Comparison of ENCODE assay signal across 9 cellular contexts in genomic region chr11:70755410-70756158, GRCh38.
DNase-seq lines count a peak whose midpoint lies in the region; ATAC-seq and TF ChIP-seq lines count a peak whose summit lies in the region.
"Had no signal": no experiment of that assay in that cellular context is flagged by ENCODE, and none has a peak within 500 bp of the region (broad histone marks: within the 10 kb centered on the region; RNA-seq: fewer than 3 reads in every experiment).

No MANE protein-coding gene starts in this region.

- H3K9ac ChIP-seq in KMS-11, result no peak overlapping the region

- no peak overlapping the region for H3K27ac Mint-ChIP-seq in activated T-cell treated with anti-CD3 and anti-CD28 coated beads, Interleukin-2, amount 50 U/mL, for 72 hours
- no peak overlapping the region for H3K27ac Mint-ChIP-seq in nephron progenitor cell
- peak overlapping the region in 1 of 2 donors; percentile 42 for H3K27ac Mint-ChIP-seq in stimulated activated naive CD8-positive, alpha-beta T cell treated with anti-CD3 and anti-CD28 coated beads, Interleukin-15, amount 100 ng/mL, for 72 hours
- H3K27ac Mint-ChIP-seq: activated naive CD8-positive, alpha-beta T cell had no signal

- H3K9me3 ChIP-seq in Peyer's patch, result peaks cover 0 to 4% (median 1%) of the 10 kb centered on the region in 4 donors

- peak; percentile 79 to 82 for ATAC-seq in activated T-cell treated with anti-CD3 and anti-CD28 coated beads, Interleukin-2, amount 50 U/mL, for 72 hours (replicated peaks in 1 of 2)
- ATAC-seq in stimulated activated naive CD8-positive, alpha-beta T cell treated with anti-CD3 and anti-CD28 coated beads, Interleukin-15, amount 100 ng/mL, for 72 hours, result peak; percentile 91
- no peak for ATAC-seq in GM19351 (IDR thresholded peaks at IDR 0.05; ENCODE audit: unreplicated experiment)

- H3K4me3 Mint-ChIP-seq in activated T-cell treated with anti-CD3 and anti-CD28 coated beads, Interleukin-2, amount 50 U/mL, for 72 hours, result no peak overlapping the region
- no peak overlapping the region for H3K4me3 Mint-ChIP-seq in nephron progenitor cell
- H3K4me3 Mint-ChIP-seq in stimulated activated naive CD8-positive, alpha-beta T cell treated with anti-CD3 and anti-CD28 coated beads, Interleukin-15, amount 100 ng/mL, for 72 hours, result no peak overlapping the region
- H3K4me3 Mint-ChIP-seq: activated naive CD8-positive, alpha-beta T cell had no signal

- TF ChIP-seq CTCF in KMS-11 (conservative IDR thresholded peaks at IDR 0.05; ENCODE audit: low read depth, low read length) (peak; percentile 76), Peyer's patch (IDR thresholded peaks at IDR 0.05) (peak; percentile 18 to 98 (median 82)), fibroblast of pulmonary artery (IDR thresholded peaks at IDR 0.05; ENCODE audit: low read length, missing control alignments) (peak; percentile 83), nephron progenitor cell (IDR thresholded peaks at IDR 0.05) (peak; percentile 97)

- H3K36me3 Mint-ChIP-seq in activated T-cell treated with anti-CD3 and anti-CD28 coated beads, Interleukin-2, amount 50 U/mL, for 72 hours (ENCODE audit: insufficient read depth in 2 of 2), result peaks cover 6% of the 10 kb centered on the region in 2 donors
- peaks cover 10% of the 10 kb centered on the region for H3K36me3 Mint-ChIP-seq in nephron progenitor cell (ENCODE audit: low read depth)

- H3K27me3 ChIP-seq in KMS-11 (ENCODE audit: insufficient read depth, low read depth) (peaks cover 3% of the 10 kb centered on the region; the same call in 1 of the 2 replicates), Peyer's patch (no peaks in the 10 kb centered on the region)

- DNase-seq in DMS153 treated with DMSO at 0.1 percent for 48 hours (lab: John Stamatoyannopoulos, UW; ENCODE audit: unreplicated experiment) (peak; percentile 12), Peyer's patch (peak; percentile 24 to 81 (median 80)), fibroblast of pulmonary artery (ENCODE audit: low read depth) (peak; percentile 61), nephron progenitor cell (peak; percentile 87)
- peak; percentile 62 to 74 for DNase-seq in activated T-cell treated with anti-CD3 and anti-CD28 coated beads, Interleukin-2, amount 50 U/mL, for 72 hours
- peak; percentile 65 to 74 for DNase-seq in stimulated activated naive CD8-positive, alpha-beta T cell treated with anti-CD3 and anti-CD28 coated beads, Interleukin-15, amount 100 ng/mL, for 72 hours

- H3K4me1 ChIP-seq in KMS-11 (ENCODE audit: low read depth, poor library complexity, severe bottlenecking), result no peaks in the 10 kb centered on the region
- H3K4me1 ChIP-seq in Peyer's patch, result no peaks in the 10 kb centered on the region

- H3K36me3 ChIP-seq in KMS-11 (ENCODE audit: insufficient read depth), result no peaks in the 10 kb centered on the region
- no peaks in the 10 kb centered on the region for H3K36me3 ChIP-seq in Peyer's patch

- no peak overlapping the region for H3K4me2 ChIP-seq in KMS-11

- no peak for TF ChIP-seq POLR2A in Peyer's patch (IDR thresholded peaks at IDR 0.05)

- H3K4me3 ChIP-seq in KMS-11 (IDR thresholded peaks at IDR 0.05; ENCODE audit: insufficient read depth, low read depth, low read length), result no peak overlapping the region
- no peak overlapping the region for H3K4me3 ChIP-seq in Peyer's patch
- no peak overlapping the region for H3K4me3 ChIP-seq in fibroblast of pulmonary artery (replicated peaks; ENCODE audit: low read depth, low read length)

- H3K9me3 Mint-ChIP-seq in activated T-cell treated with anti-CD3 and anti-CD28 coated beads, Interleukin-2, amount 50 U/mL, for 72 hours, result peaks cover 6 to 7% of the 10 kb centered on the region in 2 donors
- H3K9me3 Mint-ChIP-seq in nephron progenitor cell, result peaks cover 35% of the 10 kb centered on the region
- peaks cover 9 to 18% of the 10 kb centered on the region in 2 donors for H3K9me3 Mint-ChIP-seq in stimulated activated naive CD8-positive, alpha-beta T cell treated with anti-CD3 and anti-CD28 coated beads, Interleukin-15, amount 100 ng/mL, for 72 hours

- no peak overlapping the region for H2AFZ ChIP-seq in KMS-11 (ENCODE audit: low read depth)

- peaks cover 15% of the 10 kb centered on the region for H3K27me3 Mint-ChIP-seq in activated T-cell treated with anti-CD3 and anti-CD28 coated beads, Interleukin-2, amount 50 U/mL, for 72 hours (ENCODE audit: low read depth)
- H3K27me3 Mint-ChIP-seq in nephron progenitor cell (ENCODE audit: low read depth, poor library complexity), result peaks cover 12% of the 10 kb centered on the region
- peaks cover 20% of the 10 kb centered on the region for H3K27me3 Mint-ChIP-seq in stimulated activated naive CD8-positive, alpha-beta T cell treated with anti-CD3 and anti-CD28 coated beads, Interleukin-15, amount 100 ng/mL, for 72 hours

- no peak overlapping the region for H3K27ac ChIP-seq in KMS-11
- H3K27ac ChIP-seq in Peyer's patch, result no peak overlapping the region

- no peaks in the 10 kb centered on the region for H3K4me1 Mint-ChIP-seq in activated T-cell treated with anti-CD3 and anti-CD28 coated beads, Interleukin-2, amount 50 U/mL, for 72 hours (ENCODE audit: low read depth)
- no peaks in the 10 kb centered on the region for H3K4me1 Mint-ChIP-seq in nephron progenitor cell
- H3K4me1 Mint-ChIP-seq in stimulated activated naive CD8-positive, alpha-beta T cell treated with anti-CD3 and anti-CD28 coated beads, Interleukin-15, amount 100 ng/mL, for 72 hours, result peaks cover 9% of the 10 kb centered on the region

- no peaks in the 10 kb centered on the region for H3K79me2 ChIP-seq in KMS-11 (ENCODE audit: insufficient read depth, low read depth)

- no peaks in the 10 kb centered on the region for H4K20me1 ChIP-seq in KMS-11 (ENCODE audit: insufficient read depth)

Comparison
In these comparisons a context has a peak if more than half of its experiments do, and no peak if none do; other contexts are left out.
1. DNase-seq: peak in every context shown above with its lines; median percentile 87 in nephron progenitor cell; 80 in Peyer's patch; 70 in stimulated activated naive CD8-positive, alpha-beta T cell treated with anti-CD3 and anti-CD28 coated beads, Interleukin-15, amount 100 ng/mL, for 72 hours; 68 in activated T-cell treated with anti-CD3 and anti-CD28 coated beads, Interleukin-2, amount 50 U/mL, for 72 hours; 61 in fibroblast of pulmonary artery; 12 in DMS153 treated with DMSO at 0.1 percent for 48 hours.